In the genomic region with DNA sequence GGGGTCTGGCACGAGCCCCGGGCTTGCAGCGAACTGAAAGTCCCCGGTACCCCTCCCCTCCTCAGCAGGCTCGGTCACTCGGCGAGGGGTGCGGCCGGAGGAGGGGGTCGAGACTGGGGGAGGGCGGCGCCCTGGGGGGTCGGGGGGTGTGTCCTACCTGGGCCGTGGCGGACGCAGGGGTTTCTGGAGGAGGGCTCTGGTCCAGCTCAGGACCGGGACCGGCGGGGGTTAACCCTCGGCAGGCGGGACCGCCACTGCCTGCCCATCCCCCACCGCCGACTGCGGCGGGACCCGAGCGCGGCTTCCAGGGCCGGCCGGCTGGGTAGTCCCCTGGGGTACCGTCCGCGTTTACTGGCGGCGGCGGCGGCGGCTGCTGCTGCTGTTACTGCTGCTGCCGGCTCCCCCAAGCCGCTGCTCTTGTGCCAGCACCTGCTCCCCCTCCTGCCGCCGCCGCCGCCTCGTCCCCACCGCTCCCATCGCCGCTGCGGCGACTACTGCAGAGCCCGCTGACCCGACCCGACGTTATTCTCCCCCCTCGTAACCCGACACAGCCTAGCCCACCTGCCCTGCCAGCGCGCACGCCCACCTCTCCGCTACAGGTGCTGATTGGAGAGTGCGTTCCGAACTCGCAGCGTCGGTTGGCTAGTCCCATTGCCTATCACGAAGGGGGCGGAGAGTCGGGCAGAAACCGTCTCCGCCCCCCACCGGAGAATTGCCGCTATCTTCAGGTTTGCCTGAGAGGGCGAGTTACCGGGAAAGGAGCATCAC, we compare ENCODE assay signal across 8 cellular contexts. TPM values are rescaled to one million over a fixed set of nuclear protein-coding genes. Genes with fewer than 3 reads are reported as not detected.
A peak's percentile ranks its signal among the peaks of the same experiment; 100 is the strongest.
DNase-seq lines count a peak whose midpoint lies in the region; FAIRE-seq and TF ChIP-seq lines count a peak whose summit lies in the region.

TSS of gene TTBK2 (minus strand) at position 498 of the 768 bp plus-strand sequence. CDS start 42,161 bp downstream, outside the sequence.

- no peaks in the 10 kb centered on the region for H3K36me3 ChIP-seq in Loucy (ENCODE audit: insufficient read depth, low read length)

- no peak for TF ChIP-seq CTCF in Loucy (conservative IDR thresholded peaks at IDR 0.05; ENCODE audit: low read length)
- TF ChIP-seq CTCF in fibroblast of the aortic adventitia (IDR thresholded peaks at IDR 0.05; ENCODE audit: insufficient read depth, low read length): peak; percentile 17
- peak in 1 of 3 experiments; percentile 19 for TF ChIP-seq CTCF in nephron (IDR thresholded peaks at IDR 0.05; ENCODE audit: unreplicated experiment in 3 of 3)

- no peaks in the 10 kb centered on the region for H3K9me3 ChIP-seq in Loucy (ENCODE audit: insufficient read depth, low read depth, low read length)

- peaks cover 46% of the 10 kb centered on the region for H3K79me2 ChIP-seq in Loucy (ENCODE audit: insufficient read depth, low read length)

- peaks cover 34% of the 10 kb centered on the region for H3K4me1 ChIP-seq in Loucy (ENCODE audit: insufficient read depth, low read length, poor library complexity, severe bottlenecking)

- H3K9ac ChIP-seq in Loucy (ENCODE audit: low read depth, low read length, poor library complexity, severe bottlenecking): peak within 1 kb of the TSS; percentile 81

- peak within 1 kb of the TSS; percentile 63 to 80 (median 78) for H3K27ac Mint-ChIP-seq in nephron
- peak within 1 kb of the TSS; percentile 93 for H3K27ac Mint-ChIP-seq in stimulated activated naive CD8-positive, alpha-beta T cell treated with anti-CD3 and anti-CD28 coated beads, Interleukin-15, Interleukin-2, amounts not matched to agents 100 ng/mL and 50 ng/mL, for 24 hours

- peak within 1 kb of the TSS; percentile 94 for H3K4me2 ChIP-seq in Loucy (ENCODE audit: low read depth, low read length, poor library complexity, severe bottlenecking)

- TF ChIP-seq POLR2A in H54 (IDR thresholded peaks at IDR 0.05; ENCODE audit: low read depth, low read length) (peak; percentile 75), Raji (IDR thresholded peaks at IDR 0.05; ENCODE audit: insufficient read depth, low read depth, low read length) (peak; percentile 72)

- no peaks in the 10 kb centered on the region for H3K9me3 Mint-ChIP-seq in nephron
- no peaks in the 10 kb centered on the region for H3K9me3 Mint-ChIP-seq in stimulated activated naive CD8-positive, alpha-beta T cell treated with anti-CD3 and anti-CD28 coated beads, Interleukin-15, Interleukin-2, amounts not matched to agents 100 ng/mL and 50 ng/mL, for 24 hours

- no peaks in the 10 kb centered on the region for H3K27me3 Mint-ChIP-seq in nephron (ENCODE audit: low read depth)
- no peaks in the 10 kb centered on the region for H3K27me3 Mint-ChIP-seq in stimulated activated naive CD8-positive, alpha-beta T cell treated with anti-CD3 and anti-CD28 coated beads, Interleukin-15, Interleukin-2, amounts not matched to agents 100 ng/mL and 50 ng/mL, for 24 hours

- peak within 1 kb of the TSS; percentile 100 for H2AFZ ChIP-seq in Loucy (ENCODE audit: low read length)

- H3K4me3 ChIP-seq in Loucy (ENCODE audit: low read length, poor library complexity, severe bottlenecking): peak within 1 kb of the TSS; percentile 88
- peak within 1 kb of the TSS; percentile 81 for H3K4me3 ChIP-seq in fibroblast of the aortic adventitia (ENCODE audit: low read depth, low read length)

- peak; percentile 99 for FAIRE-seq in H54 (lab: Jason Lieb, UNC)

- H4K20me1 ChIP-seq in Loucy (ENCODE audit: insufficient read depth, low read length, poor library complexity, severe bottlenecking): peaks cover 32% of the 10 kb centered on the region

- H3F3A ChIP-seq in Loucy (ENCODE audit: low read depth): 0 out of 2 replicates have a peak, but pooled peaks cover 4% of the 10 kb centered on the region

- H3K27me3 ChIP-seq in Loucy (ENCODE audit: insufficient read depth, low read length, poor library complexity, severe bottlenecking): no peaks in the 10 kb centered on the region

- peaks cover 18% of the 10 kb centered on the region for H3K4me1 Mint-ChIP-seq in nephron
- H3K4me1 Mint-ChIP-seq in stimulated activated naive CD8-positive, alpha-beta T cell treated with anti-CD3 and anti-CD28 coated beads, Interleukin-15, Interleukin-2, amounts not matched to agents 100 ng/mL and 50 ng/mL, for 24 hours (ENCODE audit: low read depth): peaks cover 43% of the 10 kb centered on the region

- H3K9me2 ChIP-seq in Loucy (replicated peaks; ENCODE audit: low read depth, low read length): no peaks in the 10 kb centered on the region

- DNase-seq in EL: peak; percentile 99
- peak; percentile 83 for DNase-seq in H54 (ENCODE audit: insufficient read length, low spot score)
- DNase-seq in activated effector memory CD4-positive, alpha-beta T cell treated with Interleukin-2 at 50 U/mL for 16 hours: peak; percentile 97
- DNase-seq in fibroblast of the aortic adventitia (ENCODE audit: low read depth): peak; percentile 99

- no peaks in the 10 kb centered on the region for H3K36me3 Mint-ChIP-seq in nephron (ENCODE audit: low read depth)
- H3K36me3 Mint-ChIP-seq in stimulated activated naive CD8-positive, alpha-beta T cell treated with anti-CD3 and anti-CD28 coated beads, Interleukin-15, Interleukin-2, amounts not matched to agents 100 ng/mL and 50 ng/mL, for 24 hours (ENCODE audit: low read depth): no peaks in the 10 kb centered on the region

- peak within 1 kb of the TSS; percentile 91 to 96 (median 95) for H3K4me3 Mint-ChIP-seq in nephron
- peak within 1 kb of the TSS; percentile 95 for H3K4me3 Mint-ChIP-seq in stimulated activated naive CD8-positive, alpha-beta T cell treated with anti-CD3 and anti-CD28 coated beads, Interleukin-15, Interleukin-2, amounts not matched to agents 100 ng/mL and 50 ng/mL, for 24 hours

RNA-seq across cellular contexts. Expression of gene TTBK2, which starts in this region (rescaled TPM):
- total RNA-seq in fibroblast of the aortic adventitia (ENCODE audit: low replicate concordance): 14.3 and 18.5 TPM in 2 replicates

Comparison
In these comparisons a context has a peak if more than half of its experiments do, and no peak if none do; other contexts are left out.
1. Peak in every context shown above with its lines: DNase-seq and H3K4me3 ChIP-seq.